Comparison of ENCODE assay signal across 1 cellular context in the genomic region with DNA sequence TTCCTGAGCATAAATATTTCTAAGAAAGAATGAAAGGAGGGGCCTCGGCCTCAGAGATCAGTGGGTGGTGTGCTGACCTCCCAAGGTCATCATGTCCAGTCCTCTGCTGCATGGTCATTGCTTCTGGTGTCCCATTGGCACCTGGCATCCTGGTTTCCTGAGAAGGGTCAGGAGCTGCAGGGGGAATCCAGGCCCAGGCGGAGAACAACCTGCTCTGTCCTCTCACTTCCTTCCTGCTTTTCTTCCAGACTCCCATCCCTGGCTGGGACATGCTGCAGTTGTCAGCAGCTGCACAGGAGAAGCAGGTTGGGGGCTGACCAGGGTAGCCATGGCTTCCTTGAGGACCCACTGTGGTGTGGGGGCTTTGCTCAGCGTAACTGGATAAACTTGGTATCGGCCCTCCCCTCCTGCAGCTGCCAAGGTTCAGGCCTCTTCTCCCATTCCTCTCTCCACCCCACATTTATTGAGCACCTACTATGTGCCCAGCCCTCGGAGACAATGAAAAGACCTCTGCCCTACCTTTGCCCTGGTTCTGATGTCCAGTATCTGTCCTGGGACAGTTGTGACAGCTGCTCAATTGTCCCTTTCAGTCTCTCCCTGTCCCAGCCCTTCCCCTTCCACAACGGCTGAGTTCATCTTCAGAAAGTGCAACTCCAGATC.
TF ChIP-seq lines count a peak whose summit lies in the region.

No MANE protein-coding gene starts in this region.

TF ChIP-seq in K562, 482 proteins besides CTCF, POLR2A, EP300 and RAD21:
- TF ChIP-seq, protein P1, sequence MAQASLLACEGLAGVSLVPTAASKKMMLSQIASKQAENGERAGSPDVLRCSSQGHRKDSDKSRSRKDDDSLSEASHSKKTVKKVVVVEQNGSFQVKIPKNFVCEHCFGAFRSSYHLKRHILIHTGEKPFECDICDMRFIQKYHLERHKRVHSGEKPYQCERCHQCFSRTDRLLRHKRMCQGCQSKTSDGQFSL (CRISPR knock-in tag; IDR thresholded peaks at IDR 0.05), result no peak
- TF ChIP-seq, protein P1 (tag; IDR thresholded peaks at IDR 0.05), result no peak
- TF ChIP-seq ZNF445 (CRISPR knock-in tag; IDR thresholded peaks at IDR 0.05; ENCODE audit: low read depth) (no peak), ZKSCAN1 (IDR thresholded peaks at IDR 0.05; ENCODE audit: low read depth, low read length) (peak; percentile 88), TCF3 (CRISPR knock-in tag; IDR thresholded peaks at IDR 0.05) (no peak), NR2C2 (CRISPR knock-in tag; IDR thresholded peaks at IDR 0.05) (no peak), NR2C2 (tag; IDR thresholded peaks at IDR 0.05) (peak; percentile 51; the same call in 1 of the 2 replicates), NR2C1 (IDR thresholded peaks at IDR 0.05) (peak; percentile 56), NR2C1 (tag; IDR thresholded peaks at IDR 0.05) (no peak), ZNF778 (CRISPR knock-in tag; IDR thresholded peaks at IDR 0.05) (no peak), ARNT (IDR thresholded peaks at IDR 0.05) (no peak), POLR2AphosphoS2 (IDR thresholded peaks at IDR 0.05; ENCODE audit: low read length) (no peak), KDM1A (IDR thresholded peaks at IDR 0.05) (no peak)
- TF ChIP-seq, protein P2, sequence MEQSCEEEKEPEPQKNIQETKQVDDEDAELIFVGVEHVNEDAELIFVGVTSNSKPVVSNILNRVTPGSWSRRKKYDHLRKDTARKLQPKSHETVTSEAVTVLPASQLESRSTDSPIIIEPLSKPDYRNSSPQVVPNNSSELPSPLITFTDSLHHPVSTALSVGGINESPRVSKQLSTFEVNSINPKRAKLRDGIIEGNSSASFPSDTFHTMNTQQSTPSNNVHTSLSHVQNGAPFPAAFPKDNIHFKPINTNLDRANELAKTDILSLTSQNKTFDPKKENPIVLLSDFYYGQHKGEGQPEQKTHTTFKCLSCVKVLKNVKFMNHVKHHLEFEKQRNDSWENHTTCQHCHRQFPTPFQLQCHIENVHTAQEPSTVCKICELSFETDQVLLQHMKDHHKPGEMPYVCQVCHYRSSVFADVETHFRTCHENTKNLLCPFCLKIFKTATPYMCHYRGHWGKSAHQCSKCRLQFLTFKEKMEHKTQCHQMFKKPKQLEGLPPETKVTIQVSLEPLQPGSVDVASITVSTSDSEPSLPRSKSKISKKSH (CRISPR knock-in tag; IDR thresholded peaks at IDR 0.05), result no peak
